In genomic region chr20:21982559-21982958, GRCh38 we compare ENCODE assay signal across 22 cellular contexts.
DNase-seq lines count a peak whose midpoint lies in the region; ATAC-seq, FAIRE-seq and TF ChIP-seq lines count a peak whose summit lies in the region.
"Had no signal": no experiment of that assay in that cellular context is flagged by ENCODE, and none has a peak within 500 bp of the region (broad histone marks: within the 10 kb centered on the region; RNA-seq: fewer than 3 reads in every experiment).

No MANE protein-coding gene starts in this region.

- no peak overlapping the region for H2BK120ac ChIP-seq in mesendoderm (ENCODE audit: low read depth, low read length)

- H3K9me3 Mint-ChIP-seq in astrocyte (ENCODE audit: unreplicated experiment), result no peaks in the 10 kb centered on the region

- no peak overlapping the region for H2BK5ac ChIP-seq in mesendoderm (ENCODE audit: low read length)

- H3K36me3 Mint-ChIP-seq in astrocyte (ENCODE audit: low read depth, unreplicated experiment), result no peaks in the 10 kb centered on the region
- H3K36me3 Mint-ChIP-seq: CD4-positive, CD25-positive, alpha-beta regulatory T cell had no signal

- H4K5ac ChIP-seq in mesendoderm (ENCODE audit: low read length), result no peak overlapping the region

- FAIRE-seq in astrocyte (lab: Jason Lieb, UNC), result no peak
- no peak for FAIRE-seq in kidney (lab: Jason Lieb, UNC)
- FAIRE-seq: A204.1 had no signal

- TF ChIP-seq CTCF in astrocyte (IDR thresholded peaks at IDR 0.05; ENCODE audit: insufficient read depth, low read depth, low read length) (no peak), kidney (IDR thresholded peaks at IDR 0.05; ENCODE audit: borderline replicate concordance, extremely low read depth, insufficient read depth) (no peak), ascending aorta (IDR thresholded peaks at IDR 0.05) (no peak)

- H3K79me2 ChIP-seq in astrocyte (ENCODE audit: insufficient read depth, low read length) (no peaks in the 10 kb centered on the region), mesendoderm (ENCODE audit: control insufficient read depth, insufficient read depth, low read length) (no peaks in the 10 kb centered on the region)

- H2AFZ ChIP-seq in astrocyte (ENCODE audit: low read depth, low read length), result no peak overlapping the region

- H3K9me3 ChIP-seq in astrocyte (ENCODE audit: insufficient read depth, low read depth, low read length) (peaks cover 6% of the 10 kb centered on the region), kidney (ENCODE audit: control insufficient read depth in 1 of 2, low read length in 2 of 2) (no peaks in the 10 kb centered on the region), ascending aorta (no peaks in the 10 kb centered on the region)
- H3K9me3 ChIP-seq: BE2C, Peyer's patch had no signal

- no peak overlapping the region for H3K4ac ChIP-seq in mesendoderm (ENCODE audit: low read depth, low read length)

- H2BK15ac ChIP-seq in mesendoderm (replicated peaks; ENCODE audit: low read depth), result no peak overlapping the region

- H2AK5ac ChIP-seq in mesendoderm (ENCODE audit: low read length), result no peak overlapping the region

- no peaks in the 10 kb centered on the region for H4K20me1 ChIP-seq in astrocyte (ENCODE audit: insufficient read depth, low read length)

- H4K8ac ChIP-seq in mesendoderm (ENCODE audit: low read depth, low read length), result no peak overlapping the region

- peak; percentile 5 for ATAC-seq in left lobe of liver
- peak; percentile 27 for ATAC-seq in sciatic nerve

- H3K4me3 Mint-ChIP-seq in astrocyte (ENCODE audit: unreplicated experiment), result no peak overlapping the region
- H3K4me3 Mint-ChIP-seq: CD4-positive, CD25-positive, alpha-beta regulatory T cell had no signal

- H3K4me1 ChIP-seq in astrocyte (ENCODE audit: insufficient read depth, low read length) (peaks cover 12% of the 10 kb centered on the region), kidney (ENCODE audit: control insufficient read depth in 1 of 2, insufficient read depth in 1 of 2, low read depth in 1 of 2, low read length in 2 of 2) (no peaks in the 10 kb centered on the region), ascending aorta (no peaks in the 10 kb centered on the region), mesendoderm (ENCODE audit: control insufficient read depth, low read depth, low read length) (no peaks in the 10 kb centered on the region)
- H3K4me1 ChIP-seq: BE2C, Peyer's patch had no signal

- DNase-seq in GM03348 (ENCODE audit: low spot score), result peak; percentile 33
- no peak for DNase-seq in astrocyte (ENCODE audit: low read depth)
- no peak for DNase-seq in left lobe of liver (ENCODE audit: low spot score)
- DNase-seq in sciatic nerve (ENCODE audit: low spot score), result no peak
- DNase-seq in kidney, result no peak
- DNase-seq in ascending aorta (ENCODE audit: low spot score in 2 of 2), result no peak
- no peak for DNase-seq in NCI-H524 treated with DMSO at 0.1 percent for 48 hours (lab: John Stamatoyannopoulos, UW)
- DNase-seq in mesendoderm, result no peak
- DNase-seq: BE2C; CD4-positive, CD25-positive, alpha-beta regulatory T cell; EL; GF-D8; H7; IMR-90; NCI-H1694; NCI-H2081; NCI-H2171; NCI-H526; Peyer's patch had no signal

- no peak overlapping the region for H3K18ac ChIP-seq in mesendoderm (ENCODE audit: low read length)

- no peak overlapping the region for H3K56ac ChIP-seq in mesendoderm (ENCODE audit: low read length)

- peak overlapping the region; percentile 50 for H3K4me2 ChIP-seq in astrocyte (ENCODE audit: low read length)
- no peak overlapping the region for H3K4me2 ChIP-seq in mesendoderm (ENCODE audit: low read length)
- H3K4me2 ChIP-seq: KMS-11 had no signal

- no peak overlapping the region for H3K9ac ChIP-seq in astrocyte (ENCODE audit: low read length)
- H3K9ac ChIP-seq in kidney (ENCODE audit: low read length in 2 of 2), result no peak overlapping the region
- H3K9ac ChIP-seq in mesendoderm (ENCODE audit: low read length), result no peak overlapping the region
- H3K9ac ChIP-seq: KMS-11 had no signal

- WGBS in mesendoderm (ENCODE audit: extremely low coverage, insufficient coverage, low lambda C conversion rate), result no CpG with 5 or more reads among the region's 3 CpGs

- no peaks in the 10 kb centered on the region for H3K79me1 ChIP-seq in mesendoderm (ENCODE audit: low read length)

- no peak overlapping the region for H3K23ac ChIP-seq in mesendoderm (ENCODE audit: low read length)

- peaks cover 27% of the 10 kb centered on the region for H3K4me1 Mint-ChIP-seq in astrocyte (ENCODE audit: low read depth, unreplicated experiment)
- H3K4me1 Mint-ChIP-seq: CD4-positive, CD25-positive, alpha-beta regulatory T cell had no signal

- H3K27me3 ChIP-seq in astrocyte (ENCODE audit: insufficient read depth, low read length), result no peaks in the 10 kb centered on the region
- H3K27me3 ChIP-seq in ascending aorta, result no peaks in the 10 kb centered on the region
- no peaks in the 10 kb centered on the region for H3K27me3 ChIP-seq in mesendoderm (ENCODE audit: insufficient read depth, low read length, poor library complexity)
- H3K27me3 ChIP-seq: BE2C, Peyer's patch had no signal

- peak overlapping the region; percentile 4 for H3K27ac Mint-ChIP-seq in astrocyte (ENCODE audit: unreplicated experiment)
- H3K27ac Mint-ChIP-seq: CD4-positive, CD25-positive, alpha-beta regulatory T cell had no signal

- no peaks in the 10 kb centered on the region for H3K27me3 Mint-ChIP-seq in astrocyte (ENCODE audit: low read depth, unreplicated experiment)
- H3K27me3 Mint-ChIP-seq: CD4-positive, CD25-positive, alpha-beta regulatory T cell had no signal

- peak overlapping the region; percentile 45 for H3K27ac ChIP-seq in astrocyte (ENCODE audit: low read depth, low read length)
- no peak overlapping the region for H3K27ac ChIP-seq in kidney (ENCODE audit: low read depth in 2 of 2, low read length in 2 of 2)
- H3K27ac ChIP-seq in ascending aorta, result peak overlapping the region in 1 of 2 donors; percentile 53
- H3K27ac ChIP-seq in mesendoderm (ENCODE audit: low read depth, low read length), result no peak overlapping the region
- H3K27ac ChIP-seq: HL-60, KMS-11, Peyer's patch had no signal

- H3K4me3 ChIP-seq in astrocyte (ENCODE audit: insufficient read depth, low read depth, low read length) (no peak overlapping the region), kidney (ENCODE audit: low read length in 2 of 2) (no peak overlapping the region), ascending aorta (no peak overlapping the region), mesendoderm (ENCODE audit: low read length) (no peak overlapping the region)
- H3K4me3 ChIP-seq: Peyer's patch had no signal

- intact Hi-C loops in sciatic nerve (cut with DNase I), result no loop called here
- intact Hi-C loops in kidney (cut with DNase I), result no loop called here
- intact Hi-C loops in ascending aorta (cut with DNase I), result no loop called here

- no peaks in the 10 kb centered on the region for H3K36me3 ChIP-seq in astrocyte (ENCODE audit: insufficient read depth, low read length)
- no peaks in the 10 kb centered on the region for H3K36me3 ChIP-seq in kidney (ENCODE audit: control insufficient read depth in 1 of 2, insufficient read depth in 2 of 2, low read length in 2 of 2)
- no peaks in the 10 kb centered on the region for H3K36me3 ChIP-seq in ascending aorta
- no peaks in the 10 kb centered on the region for H3K36me3 ChIP-seq in mesendoderm (ENCODE audit: control insufficient read depth, insufficient read depth, low read length)
- H3K36me3 ChIP-seq: BE2C, Peyer's patch had no signal
